ENCODE assay signal across 10 cellular contexts in the genomic region with DNA sequence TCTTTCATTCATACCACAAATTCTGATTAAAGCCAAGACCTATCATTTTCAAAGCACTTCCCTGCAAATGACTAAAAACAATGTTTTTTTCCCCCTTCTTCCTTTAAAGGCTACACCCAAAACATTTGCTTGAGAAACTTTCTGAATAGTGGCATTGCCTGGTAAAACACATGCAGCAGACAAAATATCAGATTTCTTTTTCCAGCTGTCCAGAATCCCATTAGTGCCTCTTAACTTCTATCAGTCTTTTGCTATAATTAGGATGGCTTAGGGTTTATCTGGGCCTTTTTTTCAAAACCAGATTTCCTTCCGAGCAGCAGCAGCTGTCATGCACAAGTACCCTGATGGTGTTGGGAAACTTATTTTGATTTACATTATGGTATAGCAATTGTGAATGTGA. TPM values are rescaled to one million over a fixed set of nuclear protein-coding genes. Genes with fewer than 3 reads are reported as not detected.
DNase-seq lines count a peak whose midpoint lies in the region; ATAC-seq, FAIRE-seq and TF ChIP-seq lines count a peak whose summit lies in the region.
"Had no signal": no experiment of that assay in that cellular context is flagged by ENCODE, and none has a peak within 500 bp of the region (broad histone marks: within the 10 kb centered on the region; RNA-seq: fewer than 3 reads in every experiment).

No MANE protein-coding gene starts in this region.

- no peaks in the 10 kb centered on the region for H3K36me3 Mint-ChIP-seq in activated naive CD8-positive, alpha-beta T cell treated with anti-CD3 and anti-CD28 coated beads, Interleukin-2, amount 50 U/mL, for 24 hours (ENCODE audit: low read depth)
- H3K36me3 Mint-ChIP-seq: IgD-negative memory B cell had no signal

- no peaks in the 10 kb centered on the region for H3K9me3 Mint-ChIP-seq in activated naive CD8-positive, alpha-beta T cell treated with anti-CD3 and anti-CD28 coated beads, Interleukin-2, amount 50 U/mL, for 24 hours
- H3K9me3 Mint-ChIP-seq: IgD-negative memory B cell had no signal

- CTCF ChIA-PET in RWPE1 (lab: Yijun Ruan, JAX): no interaction called here

- no peak overlapping the region for H3K27ac Mint-ChIP-seq in activated naive CD8-positive, alpha-beta T cell treated with anti-CD3 and anti-CD28 coated beads, Interleukin-2, amount 50 U/mL, for 24 hours

- DNase-seq in AG09309 (ENCODE audit: low read depth) (no peak), HT1080 (ENCODE audit: low read depth) (peak; percentile 57), kidney epithelial cell (ENCODE audit: low read depth) (no peak), GM19239 (ENCODE audit: insufficient read length, low spot score) (no peak), RWPE1 (ENCODE audit: low spot score) (no peak)
- DNase-seq in activated naive CD8-positive, alpha-beta T cell treated with anti-CD3 and anti-CD28 coated beads, Interleukin-2, amount 50 U/mL, for 24 hours: no peak
- DNase-seq: anterior cingulate cortex had no signal

- peaks cover 25% of the 10 kb centered on the region for H3K4me1 Mint-ChIP-seq in activated naive CD8-positive, alpha-beta T cell treated with anti-CD3 and anti-CD28 coated beads, Interleukin-2, amount 50 U/mL, for 24 hours

- peaks cover 3% of the 10 kb centered on the region for H3K27me3 Mint-ChIP-seq in activated naive CD8-positive, alpha-beta T cell treated with anti-CD3 and anti-CD28 coated beads, Interleukin-2, amount 50 U/mL, for 24 hours

- H3K27ac ChIP-seq in RWPE1: no peak overlapping the region

- H3K4me3 Mint-ChIP-seq in activated naive CD8-positive, alpha-beta T cell treated with anti-CD3 and anti-CD28 coated beads, Interleukin-2, amount 50 U/mL, for 24 hours: peak overlapping the region; percentile 60

- FAIRE-seq in GM19239 (lab: Jason Lieb, UNC): no peak

- peak overlapping the region; percentile 53 for H3K4me3 ChIP-seq in AG09309 (ENCODE audit: control insufficient read depth, low read depth, low read length)
- H3K4me3 ChIP-seq in kidney epithelial cell (ENCODE audit: low read depth, low read length): peak overlapping the region; percentile 43

- POLR2A ChIA-PET in RWPE1 (lab: Yijun Ruan, JAX; ENCODE audit: low non-redundant PET): no interaction called here

- H3K36me3 ChIP-seq in kidney epithelial cell (ENCODE audit: control insufficient read depth, insufficient read depth, low read length): peaks cover 1% of the 10 kb centered on the region

- H3K27me3 ChIP-seq in kidney epithelial cell (ENCODE audit: control insufficient read depth, insufficient read depth, low read length): no peaks in the 10 kb centered on the region

- no peak for ATAC-seq in activated naive CD8-positive, alpha-beta T cell treated with anti-CD3 and anti-CD28 coated beads, Interleukin-2, amount 50 U/mL, for 24 hours
- ATAC-seq in GM18861 (IDR thresholded peaks at IDR 0.05; ENCODE audit: unreplicated experiment) (no peak), GM21515 (IDR thresholded peaks at IDR 0.05; ENCODE audit: unreplicated experiment) (no peak)

- TF ChIP-seq CTCF in AG09309 (IDR thresholded peaks at IDR 0.05; ENCODE audit: control insufficient read depth, insufficient read depth, low read depth, low read length, missing control alignments) (no peak), kidney epithelial cell (IDR thresholded peaks at IDR 0.05; ENCODE audit: insufficient read depth, low read length, poor library complexity, severe bottlenecking) (no peak), RWPE1 (conservative IDR thresholded peaks at IDR 0.05; ENCODE audit: low read depth) (no peak)

RNA-seq across cellular contexts. Expression of gene ALPK2, which starts 50.6 kb away (rescaled TPM):
- total RNA-seq in HT1080 (2014; rRNA removed; shearing (Covaris generic)): 7.7 and 8.9 TPM in 2 replicates
- polyA plus RNA-seq in HT1080 (2015; cell fraction: cytosol; rRNA removed): 3.7 and 4.9 TPM in 2 replicates
- 21.5 and 24.0 TPM in 2 replicates for polyA plus RNA-seq in HT1080 (2015; cell fraction: nucleus; rRNA removed)
- total RNA-seq in kidney epithelial cell: 12.2 and 13.5 TPM in 2 replicates
- polyA plus RNA-seq: IgD-negative memory B cell had no signal
